In the genomic region with DNA sequence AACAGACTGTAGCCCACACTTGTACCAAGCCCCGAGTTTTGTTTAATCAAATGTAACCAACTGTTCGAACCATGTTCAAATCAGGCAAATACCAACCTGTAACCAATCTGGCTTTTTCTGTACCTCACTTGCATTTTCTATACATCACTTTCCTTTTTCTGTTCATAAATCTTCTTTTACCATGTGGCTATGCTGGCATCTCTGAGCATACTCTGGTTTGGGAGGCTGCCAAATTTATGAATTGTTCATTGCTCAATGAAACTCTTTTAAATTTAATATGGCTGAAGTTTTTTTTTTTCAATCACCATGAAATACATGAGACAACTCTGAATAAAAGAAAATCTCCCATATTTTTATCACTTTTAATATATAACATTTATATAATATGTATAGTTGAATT, we compare ENCODE assay signal across 21 cellular contexts.
A peak's percentile ranks its signal among the peaks of the same experiment; 100 is the strongest.
DNase-seq lines count a peak whose midpoint lies in the region; ATAC-seq and TF ChIP-seq lines count a peak whose summit lies in the region.
"Had no signal": no experiment of that assay in that cellular context is flagged by ENCODE, and none has a peak within 500 bp of the region (broad histone marks: within the 10 kb centered on the region; RNA-seq: fewer than 3 reads in every experiment).

No MANE protein-coding gene starts in this region.

- no peak overlapping the region for H3K4me3 ChIP-seq in IMR-90 (ENCODE audit: insufficient read depth, low read depth, low read length)
- H3K4me3 ChIP-seq in OCI-LY1 (ENCODE audit: low read depth, low read length, poor library complexity, severe bottlenecking): no peak overlapping the region
- H3K4me3 ChIP-seq in adipocyte (ENCODE audit: low read length): no peak overlapping the region
- no peak overlapping the region for H3K4me3 ChIP-seq in effector memory CD4-positive, alpha-beta T cell (ENCODE audit: insufficient read depth, low read depth, low read length, poor library complexity, severe bottlenecking)
- no peak overlapping the region for H3K4me3 ChIP-seq in GM23338
- H3K4me3 ChIP-seq: SJSA1 had no signal

- H3K36me3 ChIP-seq in IMR-90 (ENCODE audit: control insufficient read depth, insufficient read depth, low read length): no peaks in the 10 kb centered on the region
- no peaks in the 10 kb centered on the region for H3K36me3 ChIP-seq in OCI-LY1 (ENCODE audit: insufficient read depth, low read length)
- no peaks in the 10 kb centered on the region for H3K36me3 ChIP-seq in adipocyte (ENCODE audit: control insufficient read depth, insufficient read depth, low read length, severe bottlenecking)
- H3K36me3 ChIP-seq in effector memory CD4-positive, alpha-beta T cell (ENCODE audit: control insufficient read depth, insufficient read depth, low read length): no peaks in the 10 kb centered on the region
- H3K36me3 ChIP-seq in GM23338 (ENCODE audit: insufficient read depth): no peaks in the 10 kb centered on the region
- H3K36me3 ChIP-seq: SJSA1 had no signal

- H2AFZ ChIP-seq in IMR-90 (replicated peaks; ENCODE audit: low read length, poor library complexity): no peak overlapping the region
- no peak overlapping the region for H2AFZ ChIP-seq in OCI-LY1 (ENCODE audit: low read length)
- no peak overlapping the region for H2AFZ ChIP-seq in GM23338

- no peaks in the 10 kb centered on the region for H3K36me3 Mint-ChIP-seq in T-helper 2 cell treated with Interferon-gamma antibody and Interleukin-4, amounts not matched to agents 5 μg/mL and 100 μg/mL, for 36 hours (ENCODE audit: low read depth)
- no peaks in the 10 kb centered on the region; the same call in 2 of the 3 replicates for H3K36me3 Mint-ChIP-seq in GM23338 (ENCODE audit: low read depth)
- H3K36me3 Mint-ChIP-seq: naive thymus-derived CD8-positive, alpha-beta T cell had no signal

- TF ChIP-seq CTCF in IMR-90 (conservative IDR thresholded peaks at IDR 0.05; ENCODE audit: low read depth, low read length): no peak
- no peak for TF ChIP-seq CTCF in OCI-LY1 (IDR thresholded peaks at IDR 0.05; ENCODE audit: low read length)
- no peak for TF ChIP-seq CTCF in GM23338 (conservative IDR thresholded peaks at IDR 0.05; ENCODE audit: low read depth in 2 of 2)

- H3K79me1 ChIP-seq in IMR-90 (ENCODE audit: low read depth in 1 of 2, low read length in 2 of 2): no peaks in the 10 kb centered on the region

- H3K9me1 ChIP-seq in IMR-90 (ENCODE audit: insufficient read depth, low read length): no peaks in the 10 kb centered on the region

- no peak for TF ChIP-seq POLR2A in IMR-90 (IDR thresholded peaks at IDR 0.05; ENCODE audit: low read depth, low read length)

- H4K20me1 ChIP-seq in IMR-90 (ENCODE audit: insufficient read depth, low read length) (no peaks in the 10 kb centered on the region), OCI-LY1 (ENCODE audit: insufficient read depth, low read length) (no peaks in the 10 kb centered on the region), GM23338 (replicated peaks; ENCODE audit: insufficient read depth) (no peaks in the 10 kb centered on the region)

- CTCF ChIA-PET in IMR-90 (lab: Yijun Ruan, JAX): no interaction called here

- H3K79me2 ChIP-seq in OCI-LY1 (ENCODE audit: insufficient read depth, low read length): no peaks in the 10 kb centered on the region
- no peaks in the 10 kb centered on the region for H3K79me2 ChIP-seq in GM23338 (replicated peaks; ENCODE audit: insufficient read depth)

- no peak overlapping the region for H3K4ac ChIP-seq in IMR-90 (ENCODE audit: low read depth, low read length)

- H3K27me3 ChIP-seq in IMR-90 (ENCODE audit: control insufficient read depth, insufficient read depth, low read length) (no peaks in the 10 kb centered on the region), OCI-LY1 (ENCODE audit: insufficient read depth, low read length) (no peaks in the 10 kb centered on the region), adipocyte (replicated peaks; ENCODE audit: control insufficient read depth, insufficient read depth, low read length) (no peaks in the 10 kb centered on the region), GM23338 (ENCODE audit: insufficient read depth) (no peaks in the 10 kb centered on the region)
- no peaks in the 10 kb centered on the region for H3K27me3 ChIP-seq in effector memory CD4-positive, alpha-beta T cell (replicated peaks; ENCODE audit: control insufficient read depth, insufficient read depth, low read length, poor library complexity, severe bottlenecking)
- H3K27me3 ChIP-seq: SJSA1 had no signal

- peak overlapping the region; percentile 28; the same call in 1 of the 2 replicates for H3K18ac ChIP-seq in IMR-90 (ENCODE audit: low read depth, low read length)

- no peaks in the 10 kb centered on the region for H3K9me3 Mint-ChIP-seq in T-helper 2 cell treated with Interferon-gamma antibody and Interleukin-4, amounts not matched to agents 5 μg/mL and 100 μg/mL, for 36 hours
- H3K9me3 Mint-ChIP-seq in GM23338: peaks cover 3% of the 10 kb centered on the region; the same call in 2 of the 3 replicates
- H3K9me3 Mint-ChIP-seq: activated CD8-positive, alpha-beta T cell treated with anti-CD3 and anti-CD28 coated beads for 36 hours had no signal

- H3K27me3 Mint-ChIP-seq in T-helper 2 cell treated with Interferon-gamma antibody and Interleukin-4, amounts not matched to agents 5 μg/mL and 100 μg/mL, for 36 hours (ENCODE audit: low read depth): no peaks in the 10 kb centered on the region
- no peaks in the 10 kb centered on the region for H3K27me3 Mint-ChIP-seq in GM23338 (ENCODE audit: insufficient read depth, low read depth, poor library complexity)
- H3K27me3 Mint-ChIP-seq: activated CD8-positive, alpha-beta T cell treated with anti-CD3 and anti-CD28 coated beads for 36 hours; IgD-negative memory B cell; naive thymus-derived CD8-positive, alpha-beta T cell had no signal

- H3K23ac ChIP-seq in IMR-90 (ENCODE audit: low read depth, low read length): no peak overlapping the region

- no peak overlapping the region for H4K8ac ChIP-seq in IMR-90 (ENCODE audit: low read depth in 2 of 2, low read length in 2 of 2)

- 100% methylated on average over 1 of the region's 2 CpGs; no CpG with 5 or more reads in 1 of the 2 experiments for WGBS in IMR-90 (ENCODE audit: extremely low coverage in 2 of 2, insufficient read length in 1 of 2), 2 experiments

- H3K9me2 ChIP-seq in OCI-LY1 (ENCODE audit: low read depth, low read length) (no peaks in the 10 kb centered on the region), GM23338 (ENCODE audit: insufficient read depth) (no peaks in the 10 kb centered on the region)

- H3K4me1 Mint-ChIP-seq in T-helper 2 cell treated with Interferon-gamma antibody and Interleukin-4, amounts not matched to agents 5 μg/mL and 100 μg/mL, for 36 hours (ENCODE audit: low read depth): peaks cover 2% of the 10 kb centered on the region
- H3K4me1 Mint-ChIP-seq in GM23338: no peaks in the 10 kb centered on the region
- H3K4me1 Mint-ChIP-seq: IgD-negative memory B cell had no signal

- H3K14ac ChIP-seq in IMR-90 (replicated peaks; ENCODE audit: low read depth, low read length): no peak overlapping the region

- no TSS peak for BruUV-seq in IMR-90 (replicated peaks; lab: Mats Ljungman, UMichigan)

- POLR2A ChIA-PET in IMR-90 (lab: Charles Lee; ENCODE audit: unreplicated experiment): no interaction called here

- H3K9ac ChIP-seq in IMR-90 (ENCODE audit: low read depth, low read length) (no peak overlapping the region), OCI-LY1 (ENCODE audit: low read length) (no peak overlapping the region), adipocyte (ENCODE audit: low read length) (no peak overlapping the region)

- H3K4me1 ChIP-seq in IMR-90 (ENCODE audit: control insufficient read depth, insufficient read depth, low read length) (no peaks in the 10 kb centered on the region), OCI-LY1 (ENCODE audit: insufficient read depth, low read length, severe bottlenecking) (peaks cover 38% of the 10 kb centered on the region), adipocyte (ENCODE audit: control insufficient read depth, insufficient read depth, low read length) (no peaks in the 10 kb centered on the region), GM23338 (ENCODE audit: insufficient read depth) (no peaks in the 10 kb centered on the region)
- no peaks in the 10 kb centered on the region for H3K4me1 ChIP-seq in effector memory CD4-positive, alpha-beta T cell (ENCODE audit: control insufficient read depth, insufficient read depth, low read length, poor library complexity, severe bottlenecking)
- H3K4me1 ChIP-seq: SJSA1 had no signal

- H4K91ac ChIP-seq in IMR-90 (ENCODE audit: insufficient read depth, low read depth, low read length): no peak overlapping the region

- H3K9me3 ChIP-seq in IMR-90 (ENCODE audit: control insufficient read depth, insufficient read depth, low read length): peaks cover 5% of the 10 kb centered on the region
- no peaks in the 10 kb centered on the region for H3K9me3 ChIP-seq in OCI-LY1 (ENCODE audit: low read length)
- H3K9me3 ChIP-seq in adipocyte (ENCODE audit: control insufficient read depth, low read length): no peaks in the 10 kb centered on the region
- H3K9me3 ChIP-seq in effector memory CD4-positive, alpha-beta T cell (ENCODE audit: control insufficient read depth, low read length): no peaks in the 10 kb centered on the region
- H3K9me3 ChIP-seq: SJSA1 had no signal

- no peak overlapping the region for H3K27ac Mint-ChIP-seq in T-helper 2 cell treated with Interferon-gamma antibody and Interleukin-4, amounts not matched to agents 5 μg/mL and 100 μg/mL, for 36 hours
- no peak overlapping the region for H3K27ac Mint-ChIP-seq in GM23338
- H3K27ac Mint-ChIP-seq: activated CD8-positive, alpha-beta T cell treated with anti-CD3 and anti-CD28 coated beads for 36 hours; IgD-negative memory B cell; naive thymus-derived CD8-positive, alpha-beta T cell had no signal

- H3F3A ChIP-seq in OCI-LY1 (ENCODE audit: insufficient read depth, low read length) (no peaks in the 10 kb centered on the region), GM23338 (replicated peaks; ENCODE audit: low read depth) (no peaks in the 10 kb centered on the region)

- DNase-seq in IMR-90: no peak
- DNase-seq in adipocyte (ENCODE audit: low read depth): peak; percentile 72
- DNase-seq in foreskin melanocyte: peak; percentile 32
- DNase-seq in effector memory CD4-positive, alpha-beta T cell: no peak
- DNase-seq in T-helper 2 cell treated with Interferon-gamma antibody and Interleukin-4, amounts not matched to agents 5 μg/mL and 100 μg/mL, for 36 hours (ENCODE audit: low spot score): no peak
- no peak for DNase-seq in GM23338 (ENCODE audit: low spot score)
- no peak for DNase-seq in left colon
- DNase-seq: activated CD8-positive, alpha-beta T cell treated with anti-CD3 and anti-CD28 coated beads for 36 hours; activated gamma-delta T cell treated with Interleukin-2 at 50 U/mL for 16 hours; amygdala; central memory CD4-positive, alpha-beta T cell; naive thymus-derived CD8-positive, alpha-beta T cell; NCI-H1048; NCI-H2081 treated with DMSO at 0.1 percent for 48 hours; NCI-H524; stimulated activated CD4-positive, alpha-beta T cell treated with anti-CD3 and anti-CD28 coated beads, Interleukin-4, amount 100 ng/mL, for 4 hours; T-helper 9 cell; trophoblast cell had no signal

- no peak overlapping the region for H4K5ac ChIP-seq in IMR-90 (ENCODE audit: low read depth, low read length)

- no peak overlapping the region for H2BK20ac ChIP-seq in IMR-90 (ENCODE audit: low read depth, low read length)

- no peak overlapping the region for H3K4me2 ChIP-seq in IMR-90 (ENCODE audit: low read depth, low read length)
- peak overlapping the region; percentile 10; the same call in 1 of the 2 replicates for H3K4me2 ChIP-seq in OCI-LY1 (ENCODE audit: low read length)
- H3K4me2 ChIP-seq in GM23338: no peak overlapping the region

- no peak overlapping the region for H2AK5ac ChIP-seq in IMR-90 (ENCODE audit: low read depth, low read length)

- ATAC-seq in IMR-90 (ENCODE audit: low read depth) (no peak), GM23338 (no peak), left colon (no peak)
- ATAC-seq: activated CD8-positive, alpha-beta T cell treated with anti-CD3 and anti-CD28 coated beads for 36 hours; naive thymus-derived CD8-positive, alpha-beta T cell had no signal

- H3K4me3 Mint-ChIP-seq in T-helper 2 cell treated with Interferon-gamma antibody and Interleukin-4, amounts not matched to agents 5 μg/mL and 100 μg/mL, for 36 hours: no peak overlapping the region
- H3K4me3 Mint-ChIP-seq in GM23338: no peak overlapping the region
- H3K4me3 Mint-ChIP-seq: activated CD8-positive, alpha-beta T cell treated with anti-CD3 and anti-CD28 coated beads for 36 hours; IgD-negative memory B cell; naive thymus-derived CD8-positive, alpha-beta T cell had no signal

- no peak overlapping the region for H2BK120ac ChIP-seq in IMR-90 (ENCODE audit: low read depth, low read length)

- dilution Hi-C loops in IMR-90 (cut with HindIII; ENCODE audit: low sequenced_read_pairs, unreplicated experiment): no loop called here

- H3K27ac ChIP-seq in IMR-90 (ENCODE audit: insufficient read depth, low read length) (no peak overlapping the region), OCI-LY1 (ENCODE audit: low read depth, low read length, poor library complexity, severe bottlenecking) (peak overlapping the region; percentile 50), GM23338 (ENCODE audit: low read depth) (no peak overlapping the region)
- H3K27ac ChIP-seq in effector memory CD4-positive, alpha-beta T cell (ENCODE audit: insufficient read depth, low read length, poor library complexity, severe bottlenecking): no peak overlapping the region
- H3K27ac ChIP-seq: SJSA1 had no signal

- intact Hi-C loops in IMR-90 (cut with micrococcal nuclease) (no loop called here), left colon (cut with DNase I, micrococcal nuclease) (no loop called here)

- no peak overlapping the region for H2BK5ac ChIP-seq in IMR-90 (ENCODE audit: low read depth, low read length, poor library complexity, severe bottlenecking)

- TF ChIP-seq RAD21 in IMR-90 (IDR thresholded peaks at IDR 0.05; ENCODE audit: low read length): no peak

- H2BK15ac ChIP-seq in IMR-90 (ENCODE audit: low read depth, low read length): no peak overlapping the region

- no peak overlapping the region for H3K56ac ChIP-seq in IMR-90 (ENCODE audit: extremely low read depth, insufficient read depth, low read length)

- in situ Hi-C loops in IMR-90 (cut with MboI; ENCODE audit: low sequenced_read_pairs): no loop called here

- H2AK9ac ChIP-seq in IMR-90 (replicated peaks; ENCODE audit: low read depth, low read length, poor library complexity): no peak overlapping the region

Comparison
In these comparisons a context has a peak if more than half of its experiments do, and no peak if none do; other contexts are left out.
1. DNase-seq: peak in adipocyte (single experiment) and foreskin melanocyte (single experiment); none in IMR-90 (single experiment), effector memory CD4-positive, alpha-beta T cell (0 of 3), T-helper 2 cell treated with Interferon-gamma antibody and Interleukin-4, amounts not matched to agents 5 μg/mL and 100 μg/mL, for 36 hours (single experiment), GM23338 (single experiment) and left colon (0 of 2).